ENCODE assay signal across 15 cellular contexts in genomic region chr3:149247025-149247710, GRCh38. TPM values are rescaled to one million over a fixed set of nuclear protein-coding genes. Genes with fewer than 3 reads are reported as not detected.
DNase-seq lines count a peak whose midpoint lies in the region; ATAC-seq, FAIRE-seq and TF ChIP-seq lines count a peak whose summit lies in the region.
"Had no signal": no experiment of that assay in that cellular context is flagged by ENCODE, and none has a peak within 500 bp of the region (broad histone marks: within the 10 kb centered on the region; RNA-seq: fewer than 3 reads in every experiment).

No MANE protein-coding gene starts in this region.

- no peaks in the 10 kb centered on the region for H3K27me3 Mint-ChIP-seq in glutamatergic neuron (ENCODE audit: unreplicated experiment)
- H3K27me3 Mint-ChIP-seq in naive thymus-derived CD8-positive, alpha-beta T cell: peaks cover 0 to 1% (median 0%) of the 10 kb centered on the region in 5 donors

- POLR2A ChIA-PET in OCI-LY7 (lab: Charles Lee): interaction anchor here (0.7 to 3.6 kb wide), 5 partner anchors 11 to 41 kb away, joined by 3 to 17 read pairs (median 5); no protein-coding TSS in a partner anchor
- POLR2A ChIA-PET in naive thymus-derived CD8-positive, alpha-beta T cell (lab: Charles Lee): no interaction called here

- DNase-seq in OCI-LY7 (ENCODE audit: low spot score) (peak; percentile 11), esophagus muscularis mucosa (ENCODE audit: extremely low spot score) (no peak), sigmoid colon (no peak), glutamatergic neuron (no peak), NCI-H446 (lab: John Stamatoyannopoulos, UW) (no peak), MV-4-11 (lab: John Stamatoyannopoulos, UW) (no peak)
- no peak for DNase-seq in naive thymus-derived CD8-positive, alpha-beta T cell
- DNase-seq: activated CD4-positive, alpha-beta T cell treated with anti-CD3 and anti-CD28 coated beads for 48 hours; naive thymus-derived CD4-positive, alpha-beta T cell; NCI-H2171; stimulated activated CD4-positive, alpha-beta T cell treated with anti-CD3 and anti-CD28 coated beads, Interleukin-15, amount 100 ng/mL, for 24 hours; stimulated activated naive CD4-positive, alpha-beta T cell had no signal

- H3K27ac ChIP-seq in OCI-LY7 (ENCODE audit: low read depth, low read length, poor library complexity, severe bottlenecking): no peak overlapping the region
- peak overlapping the region in 3 of 4 donors; percentile 5 to 46 (median 40) for H3K27ac ChIP-seq in esophagus muscularis mucosa (replicated peaks in 1 of 4)
- peak overlapping the region; percentile 9 to 56 (median 41) for H3K27ac ChIP-seq in sigmoid colon
- H3K27ac ChIP-seq: SK-N-MC had no signal

- H3K4me2 ChIP-seq in OCI-LY7 (ENCODE audit: low read length): peak overlapping the region; percentile 80

- WGBS in esophagus muscularis mucosa: 62% methylated on average over 6 of the region's 6 CpGs
- WGBS in sigmoid colon, 2 donors: 89 to 94% methylated on average over 6 of the region's 6 CpGs

- intact Hi-C loops in OCI-LY7 (cut with micrococcal nuclease; ENCODE audit: unreplicated experiment): no loop called here
- intact Hi-C loops in esophagus muscularis mucosa (cut with DNase I): no loop called here
- intact Hi-C loops in sigmoid colon (cut with DNase I): no loop called here

- no peak overlapping the region for H3K4me3 Mint-ChIP-seq in glutamatergic neuron (ENCODE audit: unreplicated experiment)
- H3K4me3 Mint-ChIP-seq in naive thymus-derived CD8-positive, alpha-beta T cell: no peak overlapping the region

- H3K9me3 ChIP-seq in OCI-LY7 (ENCODE audit: low read length): no peaks in the 10 kb centered on the region
- H3K9me3 ChIP-seq in esophagus muscularis mucosa: no peaks in the 10 kb centered on the region
- H3K9me3 ChIP-seq in sigmoid colon: no peaks in the 10 kb centered on the region

- H3K27ac Mint-ChIP-seq in glutamatergic neuron (ENCODE audit: unreplicated experiment): no peak overlapping the region
- H3K27ac Mint-ChIP-seq in naive thymus-derived CD8-positive, alpha-beta T cell: no peak overlapping the region

- H3K4me1 ChIP-seq in OCI-LY7 (ENCODE audit: insufficient read depth, low read length, poor library complexity, severe bottlenecking) (peaks cover 75% of the 10 kb centered on the region), esophagus muscularis mucosa (peaks cover 9 to 32% (median 29%) of the 10 kb centered on the region in 4 donors), sigmoid colon (peaks cover 0 to 25% (median 24%) of the 10 kb centered on the region in 4 donors)

- TF ChIP-seq POLR2A in esophagus muscularis mucosa (IDR thresholded peaks at IDR 0.05; ENCODE audit: low read depth) (no peak), sigmoid colon (IDR thresholded peaks at IDR 0.05) (no peak)

- no peaks in the 10 kb centered on the region for H3K36me3 ChIP-seq in OCI-LY7 (ENCODE audit: insufficient read depth, low read length)
- H3K36me3 ChIP-seq in esophagus muscularis mucosa: no peaks in the 10 kb centered on the region
- H3K36me3 ChIP-seq in sigmoid colon: no peaks in the 10 kb centered on the region

- TF ChIP-seq EP300 in esophagus muscularis mucosa (IDR thresholded peaks at IDR 0.05) (no peak), sigmoid colon (IDR thresholded peaks at IDR 0.05) (no peak)

- no peak for TF ChIP-seq CTCF in OCI-LY7 (conservative IDR thresholded peaks at IDR 0.05; ENCODE audit: low read length)
- TF ChIP-seq CTCF in esophagus muscularis mucosa (IDR thresholded peaks at IDR 0.05): no peak
- TF ChIP-seq CTCF in sigmoid colon (IDR thresholded peaks at IDR 0.05): no peak
- no peak for TF ChIP-seq CTCF in glutamatergic neuron (IDR thresholded peaks at IDR 0.05; ENCODE audit: partially characterized antibody, unreplicated experiment)

- H3K79me2 ChIP-seq in OCI-LY7 (ENCODE audit: insufficient read depth, low read depth, low read length): no peaks in the 10 kb centered on the region

- FAIRE-seq in G401.6 (lab: Jason Lieb, UNC): peak; percentile 47
- FAIRE-seq: D721Med had no signal

- no peaks in the 10 kb centered on the region for H3K27me3 ChIP-seq in esophagus muscularis mucosa
- H3K27me3 ChIP-seq in sigmoid colon: no peaks in the 10 kb centered on the region

- CTCF ChIA-PET in OCI-LY7 (lab: Charles Lee; ENCODE audit: unreplicated experiment): no interaction called here

- no peak for ATAC-seq in naive thymus-derived CD8-positive, alpha-beta T cell
- ATAC-seq: naive thymus-derived CD4-positive, alpha-beta T cell had no signal

- no peaks in the 10 kb centered on the region for H3K36me3 Mint-ChIP-seq in glutamatergic neuron (ENCODE audit: unreplicated experiment)
- no peaks in the 10 kb centered on the region for H3K36me3 Mint-ChIP-seq in naive thymus-derived CD8-positive, alpha-beta T cell

- no peaks in the 10 kb centered on the region for H3K9me2 ChIP-seq in OCI-LY7 (ENCODE audit: insufficient read depth, low read length)

- no peaks in the 10 kb centered on the region for H3K4me1 Mint-ChIP-seq in glutamatergic neuron (ENCODE audit: low read depth, unreplicated experiment)
- peaks cover 1 to 39% (median 6%) of the 10 kb centered on the region in 4 donors for H3K4me1 Mint-ChIP-seq in naive thymus-derived CD8-positive, alpha-beta T cell

- H3K4me3 ChIP-seq in OCI-LY7 (ENCODE audit: low read depth, low read length, poor library complexity, severe bottlenecking): no peak overlapping the region
- no peak overlapping the region for H3K4me3 ChIP-seq in esophagus muscularis mucosa
- no peak overlapping the region for H3K4me3 ChIP-seq in sigmoid colon
- H3K4me3 ChIP-seq: SK-N-MC had no signal

- no peaks in the 10 kb centered on the region for H3K9me3 Mint-ChIP-seq in glutamatergic neuron (ENCODE audit: unreplicated experiment)
- H3K9me3 Mint-ChIP-seq in naive thymus-derived CD8-positive, alpha-beta T cell: no peaks in the 10 kb centered on the region
- H3K9me3 Mint-ChIP-seq: naive thymus-derived CD4-positive, alpha-beta T cell had no signal

- no peaks in the 10 kb centered on the region for H4K20me1 ChIP-seq in OCI-LY7 (ENCODE audit: insufficient read depth, low read length)

- peak overlapping the region; percentile 80; the same call in 1 of the 2 replicates for H2AFZ ChIP-seq in OCI-LY7 (ENCODE audit: low read length)

- no TSS peak for BruUV-seq in OCI-LY7 (replicated peaks; lab: Mats Ljungman, UMichigan)

RNA-seq across cellular contexts. Expression of gene CP, which starts 25.5 kb away (rescaled TPM):
- not detected in 2 replicates for total RNA-seq in OCI-LY7 (2014; rRNA removed; shearing (Covaris generic))
- not detected in 2 replicates for total RNA-seq in OCI-LY7 (2022)
- total RNA-seq in esophagus muscularis mucosa: 1 to 10 TPM; 5.6 to 8.1 (median 6.0) TPM
- total RNA-seq in sigmoid colon: 1 to 10 TPM; 3.7 to 7.1 (median 6.1) TPM
- polyA plus RNA-seq in sigmoid colon: 10 to 100 TPM in 2 of 3 donors, under 1 TPM in 1; 0.69 to 13.2 (median 10.6) TPM
- total RNA-seq in glutamatergic neuron (ENCODE audit: unreplicated experiment): not detected
- not detected for total RNA-seq in naive thymus-derived CD8-positive, alpha-beta T cell
- under 1 TPM in 2 of 3 donors, not detected in 1; 0.20 to 0.30 TPM for polyA plus RNA-seq in naive thymus-derived CD8-positive, alpha-beta T cell
